33 cellular contexts compared by ENCODE assay signal in genomic region chr2:6228251-6228650, GRCh38.
"Had no signal": no experiment of that assay in that cellular context is flagged by ENCODE, and none has a peak within 500 bp of the region (broad histone marks: within the 10 kb centered on the region; RNA-seq: fewer than 3 reads in every experiment).

No MANE protein-coding gene starts in this region.

- DNase-seq: Karpas-422, Kasumi-1, MG63, MM.1S, MV-4-11, NCI-H1048, NCI-H1092, NCI-H1092 treated with DMSO at 0.1 percent for 48 hours, NCI-H1105, NCI-H1105 treated with DMSO at 0.1 percent for 48 hours, NCI-H1417 treated with DMSO at 0.1 percent for 48 hours, NCI-H1436, NCI-H1436 treated with DMSO at 0.1 percent for 48 hours, NCI-H146, NCI-H1694, NCI-H1694 treated with DMSO at 0.1 percent for 48 hours, NCI-H187, NCI-H187 treated with DMSO at 0.1 percent for 48 hours, NCI-H1930, NCI-H2029, NCI-H2029 treated with DMSO at 0.1 percent for 48 hours, NCI-H2081, NCI-H2081 treated with DMSO at 0.1 percent for 48 hours, NCI-H2107, NCI-H2171, NCI-H2227 treated with DMSO at 0.1 percent for 48 hours, NCI-H226, NCI-H345, NCI-H446, NCI-H446 treated with DMSO at 0.1 percent for 48 hours, NCI-H510A, NCI-H510A treated with DMSO at 0.1 percent for 48 hours, NCI-H524 had no signal

- H3K36me3 ChIP-seq: MG63 had no signal

- H3K27me3 ChIP-seq: MG63 had no signal

- H3K9me3 ChIP-seq: MG63 had no signal

- H3K4me3 ChIP-seq: MG63 had no signal
